17 cellular contexts compared by ENCODE assay signal in genomic region chr4:5124876-5125275, GRCh38.
"Had no signal": no experiment of that assay in that cellular context is flagged by ENCODE, and none has a peak within 500 bp of the region (broad histone marks: within the 10 kb centered on the region; RNA-seq: fewer than 3 reads in every experiment).

No MANE protein-coding gene starts in this region.

- H3K4me2 ChIP-seq: hepatocyte, neural progenitor cell had no signal

- H3K36me3 ChIP-seq: neural progenitor cell, right lobe of liver had no signal

- H2AFZ ChIP-seq: hepatocyte, neural progenitor cell had no signal

- H3K4me1 ChIP-seq: foreskin keratinocyte, neural progenitor cell, right lobe of liver had no signal

- H3K9ac ChIP-seq: neural progenitor cell had no signal

- H3K4me3 ChIP-seq: hepatocyte, mucosa of descending colon, neural progenitor cell, right lobe of liver had no signal

- H3K79me2 ChIP-seq: hepatocyte had no signal

- DNase-seq: activated CD4-positive, alpha-beta T cell treated with anti-CD3 and anti-CD28 coated beads, Interleukin-2, amount 10 ng/mL, durations not matched to agents 24 days and 14 days; activated CD8-positive, alpha-beta T cell treated with anti-CD3 and anti-CD28 coated beads for 36 hours; activated naive CD4-positive, alpha-beta T cell treated with Interleukin-2 at 50 U/mL for 16 hours; activated naive CD8-positive, alpha-beta T cell treated with anti-CD3 and anti-CD28 coated beads, Interleukin-2, amount 10 ng/mL, durations not matched to agents 7 days and 5 days; activated T-cell treated with anti-CD3 and anti-CD28 coated beads, Interleukin-2, amount 50 U/mL, for 1 hour; amygdala; effector memory CD8-positive, alpha-beta T cell; foreskin keratinocyte; mucosa of descending colon; naive thymus-derived CD4-positive, alpha-beta T cell; right lobe of liver; small intestine; stimulated activated CD4-positive, alpha-beta T cell treated with anti-CD3 and anti-CD28 coated beads, Interleukin-15, amount 100 ng/mL, for 24 hours; stimulated activated CD4-positive, alpha-beta T cell treated with anti-CD3 and anti-CD28 coated beads, Interleukin-2, amount 100 ng/mL, for 48 hours had no signal

- FAIRE-seq: small intestine had no signal

- H3K9me3 ChIP-seq: mucosa of descending colon, right lobe of liver had no signal

- H3K27ac ChIP-seq: epithelial cell of prostate, foreskin keratinocyte, hepatocyte, neural progenitor cell, right lobe of liver had no signal

- H3K27me3 ChIP-seq: foreskin keratinocyte, hepatocyte, neural progenitor cell, right lobe of liver had no signal
